In the genomic region with DNA sequence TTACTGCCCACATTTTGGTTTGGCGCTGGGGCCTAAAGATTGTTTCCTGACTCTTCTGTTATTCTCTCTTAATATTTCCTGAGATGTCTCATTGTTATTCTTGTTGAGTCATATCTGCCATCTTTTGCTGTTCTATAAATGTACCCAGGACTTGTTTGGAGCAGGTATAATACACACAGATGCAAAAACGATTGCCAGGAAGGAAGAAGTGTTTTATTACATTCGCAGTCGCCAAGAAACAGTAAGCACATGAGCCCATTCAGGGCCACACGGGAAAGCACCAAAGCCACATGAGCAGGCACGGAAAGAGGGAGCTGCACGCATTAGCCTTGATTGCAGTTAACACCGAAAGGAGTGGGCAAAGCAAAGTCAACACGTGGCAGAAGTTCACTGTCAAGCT, we compare ENCODE assay signal across 21 cellular contexts.
A peak's percentile ranks its signal among the peaks of the same experiment; 100 is the strongest.
DNase-seq lines count a peak whose midpoint lies in the region; ATAC-seq and TF ChIP-seq lines count a peak whose summit lies in the region.
"Had no signal": no experiment of that assay in that cellular context is flagged by ENCODE, and none has a peak within 500 bp of the region (broad histone marks: within the 10 kb centered on the region; RNA-seq: fewer than 3 reads in every experiment).

No MANE protein-coding gene starts in this region.

- CTCF ChIA-PET in activated naive CD4-positive, alpha-beta T cell treated with anti-CD3 and anti-CD28 coated beads for 36 hours (lab: Charles Lee) = no interaction called here

- no peak for TF ChIP-seq POLR2A in GM18505 (IDR thresholded peaks at IDR 0.05; ENCODE audit: borderline replicate concordance, extremely low read depth, insufficient read depth, insufficient read length)

- no peaks in the 10 kb centered on the region for H3K27me3 Mint-ChIP-seq in osteocyte (ENCODE audit: unreplicated experiment)
- H3K27me3 Mint-ChIP-seq in activated naive CD4-positive, alpha-beta T cell treated with anti-CD3 and anti-CD28 coated beads for 36 hours (ENCODE audit: low read depth) = peaks cover 6% of the 10 kb centered on the region

- H3K9me3 Mint-ChIP-seq in osteocyte (ENCODE audit: unreplicated experiment) = no peaks in the 10 kb centered on the region
- peaks cover 16% of the 10 kb centered on the region for H3K9me3 Mint-ChIP-seq in activated naive CD4-positive, alpha-beta T cell treated with anti-CD3 and anti-CD28 coated beads for 36 hours
- H3K9me3 Mint-ChIP-seq: GM23338 had no signal

- DNase-seq in RPMI7951 (ENCODE audit: low read depth) (peak; percentile 1), osteocyte (ENCODE audit: extremely low spot score, unreplicated experiment) (no peak), SHP77 treated with DMSO at 0.1 percent for 48 hours (lab: John Stamatoyannopoulos, UW) (no peak)
- no peak for DNase-seq in activated naive CD4-positive, alpha-beta T cell treated with anti-CD3 and anti-CD28 coated beads for 36 hours
- DNase-seq in stimulated activated CD4-positive, alpha-beta T cell treated with anti-CD3 and anti-CD28 coated beads, Interleukin-12 subunit alpha, Interleukin-12 subunit beta, amount 100 ng/mL, for 4 hours = no peak
- DNase-seq: activated CD4-positive, alpha-beta T cell treated with anti-CD3 and anti-CD28 coated beads, Interleukin-2, amount 50 U/mL, for 1 hour; activated naive CD4-positive, alpha-beta T cell treated with anti-CD3 and anti-CD28 coated beads, Interleukin-2, amount 50 U/mL, for 16 hours; effector CD4-positive, alpha-beta T cell; GF-D8; kidney glomerular epithelial cell; midbrain; NCI-H1092 treated with DMSO at 0.1 percent for 48 hours; NCI-H69; right cardiac atrium; SK-N-SH; stimulated activated CD4-positive, alpha-beta T cell treated with anti-CD3 and anti-CD28 coated beads, Interleukin-4, amount 100 ng/mL, for 24 hours had no signal

- intact Hi-C loops in activated naive CD4-positive, alpha-beta T cell treated with anti-CD3 and anti-CD28 coated beads for 36 hours (cut with micrococcal nuclease) = no loop called here

- H3K4me1 Mint-ChIP-seq in osteocyte (ENCODE audit: unreplicated experiment) = peaks cover 8% of the 10 kb centered on the region
- H3K4me1 Mint-ChIP-seq in activated naive CD4-positive, alpha-beta T cell treated with anti-CD3 and anti-CD28 coated beads for 36 hours (ENCODE audit: low read depth) = no peaks in the 10 kb centered on the region
- H3K4me1 Mint-ChIP-seq: GM23338 had no signal

- ATAC-seq in GM18502 (IDR thresholded peaks at IDR 0.05; ENCODE audit: poor library complexity, unreplicated experiment) (peak; percentile 86), HG03039 (IDR thresholded peaks at IDR 0.05; ENCODE audit: unreplicated experiment) (peak; percentile 43), GM18505 (IDR thresholded peaks at IDR 0.05; ENCODE audit: unreplicated experiment) (no peak)
- ATAC-seq: GM23338, K562, right cardiac atrium had no signal

- no peak overlapping the region for H3K4me3 Mint-ChIP-seq in osteocyte (ENCODE audit: unreplicated experiment)
- no peak overlapping the region for H3K4me3 Mint-ChIP-seq in activated naive CD4-positive, alpha-beta T cell treated with anti-CD3 and anti-CD28 coated beads for 36 hours
- H3K4me3 Mint-ChIP-seq: GM23338 had no signal

- no peak for TF ChIP-seq CTCF in osteocyte (IDR thresholded peaks at IDR 0.05)

- H3K36me3 Mint-ChIP-seq in osteocyte (ENCODE audit: unreplicated experiment) = no peaks in the 10 kb centered on the region
- no peaks in the 10 kb centered on the region for H3K36me3 Mint-ChIP-seq in activated naive CD4-positive, alpha-beta T cell treated with anti-CD3 and anti-CD28 coated beads for 36 hours (ENCODE audit: low read depth)

- H3K27ac Mint-ChIP-seq in osteocyte (ENCODE audit: unreplicated experiment) = peak overlapping the region; percentile 49
- H3K27ac Mint-ChIP-seq in activated naive CD4-positive, alpha-beta T cell treated with anti-CD3 and anti-CD28 coated beads for 36 hours = no peak overlapping the region
- H3K27ac Mint-ChIP-seq: GM23338 had no signal
